Comparison of ENCODE assay signal across 21 cellular contexts in genomic region chr17:77892031-77892430, GRCh38.
"Had no signal": no experiment of that assay in that cellular context is flagged by ENCODE, and none has a peak within 500 bp of the region (broad histone marks: within the 10 kb centered on the region; RNA-seq: fewer than 3 reads in every experiment).

No MANE protein-coding gene starts in this region.

- H3K4me1 ChIP-seq: colonic mucosa had no signal

- H3K4me3 ChIP-seq: adrenal gland, colonic mucosa, dorsolateral prefrontal cortex, esophagus squamous epithelium, gastrocnemius medialis, tibial artery had no signal

- ATAC-seq: activated T-cell treated with anti-CD3 and anti-CD28 coated beads, Interleukin-2, amount 50 U/mL, for 4 hours; effector memory CD8-positive, alpha-beta T cell; gastrocnemius medialis; left cardiac atrium; stimulated activated naive CD8-positive, alpha-beta T cell treated with anti-CD3 and anti-CD28 coated beads, Interleukin-15, amount 100 ng/mL, for 72 hours had no signal

- DNase-seq: activated CD4-positive, CD25-positive, alpha-beta regulatory T cell treated with anti-CD3 and anti-CD28 coated beads, Interleukin-2, amount 50 U/mL, for 72 hours; activated CD8-positive, alpha-beta memory T cell treated with anti-CD3 and anti-CD28 coated beads, Interleukin-2, amount 50 U/mL, for 48 hours; activated naive CD4-positive, alpha-beta T cell; activated T-cell treated with anti-CD3 and anti-CD28 coated beads, Interleukin-2, amount 50 U/mL, for 4 hours; adrenal gland; colonic mucosa; effector memory CD8-positive, alpha-beta T cell; esophagus squamous epithelium; gastrocnemius medialis; occipital lobe; retina; stimulated activated naive CD8-positive, alpha-beta T cell treated with anti-CD3 and anti-CD28 coated beads, Interleukin-15, amount 100 ng/mL, for 72 hours; T-helper 1 cell had no signal

- H3K27me3 ChIP-seq: adrenal gland, dorsolateral prefrontal cortex, gastrocnemius medialis, tibial artery had no signal

- H3K9me3 ChIP-seq: adrenal gland, colonic mucosa, esophagus squamous epithelium, gastrocnemius medialis, tibial artery had no signal

- FAIRE-seq: astrocyte, islet of Langerhans, TTC549, urothelium cell line had no signal

- H3K27ac ChIP-seq: adrenal gland, colonic mucosa, dorsolateral prefrontal cortex, esophagus squamous epithelium, gastrocnemius medialis, tibial artery, WERI-Rb-1 had no signal

- H3K36me3 ChIP-seq: adrenal gland, colonic mucosa, esophagus squamous epithelium, gastrocnemius medialis, tibial artery, WERI-Rb-1 had no signal
